Comparison of ENCODE assay signal across 9 cellular contexts in genomic region chr6:72861935-72862432, GRCh38.
DNase-seq lines count a peak whose midpoint lies in the region; ATAC-seq and TF ChIP-seq lines count a peak whose summit lies in the region.
"Had no signal": no experiment of that assay in that cellular context is flagged by ENCODE, and none has a peak within 500 bp of the region (broad histone marks: within the 10 kb centered on the region; RNA-seq: fewer than 3 reads in every experiment).

No MANE protein-coding gene starts in this region.

- H3K4me3 ChIP-seq in fibroblast of mammary gland (ENCODE audit: control insufficient read depth, low read depth, low read length), result no peak overlapping the region

- H3K27ac Mint-ChIP-seq in activated naive CD4-positive, alpha-beta T cell treated with anti-CD3 and anti-CD28 coated beads, Interleukin-2, amount 50 U/mL, for 24 hours, result peak overlapping the region; percentile 81
- H3K27ac Mint-ChIP-seq in T-helper 17 cell, result no peak overlapping the region

- H3K36me3 Mint-ChIP-seq in activated naive CD4-positive, alpha-beta T cell treated with anti-CD3 and anti-CD28 coated beads, Interleukin-2, amount 50 U/mL, for 24 hours, result peaks cover 6% of the 10 kb centered on the region
- H3K36me3 Mint-ChIP-seq in T-helper 17 cell (ENCODE audit: low read depth), result no peaks in the 10 kb centered on the region

- TF ChIP-seq CTCF in fibroblast of mammary gland (conservative IDR thresholded peaks at IDR 0.05; ENCODE audit: control insufficient read depth, insufficient read depth, low read depth, low read length), result no peak

- no peaks in the 10 kb centered on the region for H3K27me3 Mint-ChIP-seq in activated naive CD4-positive, alpha-beta T cell treated with anti-CD3 and anti-CD28 coated beads, Interleukin-2, amount 50 U/mL, for 24 hours
- H3K27me3 Mint-ChIP-seq in T-helper 17 cell, result no peaks in the 10 kb centered on the region

- H3K9me3 ChIP-seq in T-helper 17 cell (ENCODE audit: control insufficient read depth, low read length, poor library complexity, severe bottlenecking), result no peaks in the 10 kb centered on the region

- no peak for ATAC-seq in HG03025 (IDR thresholded peaks at IDR 0.05; ENCODE audit: low FRiP score, unreplicated experiment)
- ATAC-seq in T-helper 17 cell, result no peak

- no peaks in the 10 kb centered on the region for H3K9me3 Mint-ChIP-seq in activated naive CD4-positive, alpha-beta T cell treated with anti-CD3 and anti-CD28 coated beads, Interleukin-2, amount 50 U/mL, for 24 hours

- H3K4me3 Mint-ChIP-seq in activated naive CD4-positive, alpha-beta T cell treated with anti-CD3 and anti-CD28 coated beads, Interleukin-2, amount 50 U/mL, for 24 hours, result no peak overlapping the region
- no peak overlapping the region for H3K4me3 Mint-ChIP-seq in T-helper 17 cell

- no peak for DNase-seq in activated naive CD4-positive, alpha-beta T cell treated with Interleukin-2 at 50 U/mL for 16 hours
- DNase-seq in NCI-H226, result peak; percentile 76
- DNase-seq in fibroblast of mammary gland (ENCODE audit: low read depth), result peak; percentile 64
- peak; percentile 90 for DNase-seq in stromal cell of bone marrow (ENCODE audit: low read depth)
- DNase-seq in T-helper 17 cell, result no peak
- DNase-seq in NCI-H1436 treated with DMSO at 0.1 percent for 48 hours (lab: John Stamatoyannopoulos, UW), result no peak
- DNase-seq: kidney had no signal

- peaks cover 12% of the 10 kb centered on the region for H3K4me1 Mint-ChIP-seq in activated naive CD4-positive, alpha-beta T cell treated with anti-CD3 and anti-CD28 coated beads, Interleukin-2, amount 50 U/mL, for 24 hours
- H3K4me1 Mint-ChIP-seq in T-helper 17 cell, result no peaks in the 10 kb centered on the region

Comparison
In these comparisons a context has a peak if more than half of its experiments do, and no peak if none do; other contexts are left out.
1. DNase-seq: peak in NCI-H226 (single experiment), fibroblast of mammary gland (single experiment) and stromal cell of bone marrow (single experiment); none in activated naive CD4-positive, alpha-beta T cell treated with Interleukin-2 at 50 U/mL for 16 hours (single experiment), T-helper 17 cell (0 of 3) and NCI-H1436 treated with DMSO at 0.1 percent for 48 hours (single experiment).